23 cellular contexts compared by ENCODE assay signal in the genomic region with DNA sequence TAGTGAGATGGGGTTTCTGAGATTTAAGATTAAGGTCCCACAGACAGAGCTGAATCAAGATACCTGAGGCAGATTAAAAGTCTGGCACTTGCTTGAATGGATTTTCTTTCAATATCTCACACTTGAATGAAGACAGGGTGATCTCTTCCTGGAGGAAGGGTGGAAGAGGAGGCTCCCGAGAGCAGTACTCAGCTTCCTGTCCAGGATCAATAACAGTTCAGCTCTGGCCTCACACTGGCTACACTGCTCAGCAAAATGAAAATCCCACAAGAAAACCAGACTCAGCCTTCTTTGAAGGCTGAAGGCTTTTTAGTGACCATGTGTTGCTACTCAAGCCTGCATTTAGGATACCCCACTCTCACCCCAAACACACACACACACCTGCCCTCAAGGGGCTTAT. TPM values are rescaled to one million over a fixed set of nuclear protein-coding genes. Genes with fewer than 3 reads are reported as not detected.
"Had no signal": no experiment of that assay in that cellular context is flagged by ENCODE, and none has a peak within 500 bp of the region (broad histone marks: within the 10 kb centered on the region; RNA-seq: fewer than 3 reads in every experiment).

No MANE protein-coding gene starts in this region.

- H3K27ac ChIP-seq: HL-60, KMS-11, RWPE1 had no signal

- ATAC-seq: Panc1, PC-3, SK-N-SH treated with all-trans-retinoic acid at 6 μM for 48 hours had no signal

- DNase-seq: IMR-90, Kasumi-1, MM.1S, NCI-H1092 treated with DMSO at 0.1 percent for 48 hours, NCI-H1436, NCI-H187, NCI-H2029, NCI-H2081 treated with DMSO at 0.1 percent for 48 hours, NCI-H2171, NCI-H226, NCI-H446, NCI-H510A, NCI-H524 treated with DMSO at 0.1 percent for 48 hours, NCI-H69, NCI-H774, PC-3, SHP77 had no signal

- H3K4me2 ChIP-seq: KMS-11 had no signal

- H3K9ac ChIP-seq: KMS-11 had no signal

RNA-seq across cellular contexts. Expression of a gene that starts 11.1 kb away (rescaled TPM):
- total RNA-seq: SK-MEL-5 had no signal
